10 cellular contexts compared by ENCODE assay signal in genomic region chr11:65522640-65523322, GRCh38. TPM values are rescaled to one million over a fixed set of nuclear protein-coding genes. Genes with fewer than 3 reads are reported as not detected.
A peak's percentile ranks its signal among the peaks of the same experiment; 100 is the strongest.
DNase-seq lines count a peak whose midpoint lies in the region; ATAC-seq, FAIRE-seq and TF ChIP-seq lines count a peak whose summit lies in the region.
"Had no signal": no experiment of that assay in that cellular context is flagged by ENCODE, and none has a peak within 500 bp of the region (broad histone marks: within the 10 kb centered on the region; RNA-seq: fewer than 3 reads in every experiment).

No MANE protein-coding gene starts in this region.

- H3K36me3 ChIP-seq in OCI-LY1 (ENCODE audit: insufficient read depth, low read length): peaks cover 6% of the 10 kb centered on the region; the same call in 1 of the 2 replicates
- H3K36me3 ChIP-seq in K562 (ENCODE audit: control insufficient read depth, insufficient read depth, low read length): peaks cover 17% of the 10 kb centered on the region; the same call in 2 of the 3 replicates
- no peaks in the 10 kb centered on the region for H3K36me3 ChIP-seq in ovary

- no peak for TF ChIP-seq POLR2A in K562 (conservative IDR thresholded peaks at IDR 0.05)
- no peak for TF ChIP-seq POLR2A in ovary (IDR thresholded peaks at IDR 0.05)

- H3K9me2 ChIP-seq in OCI-LY1 (ENCODE audit: low read depth, low read length): no peaks in the 10 kb centered on the region

- DNase-seq in ELF-1 (ENCODE audit: low read depth, low spot score): peak; percentile 82
- peak in 1 of 4 experiments; percentile 77 for DNase-seq in K562 (ENCODE audit: extremely low read depth in 1 of 4, low spot score in 3 of 4)
- DNase-seq in ovary: peak in 1 of 5 donors; percentile 35
- no peak for DNase-seq in iPS-NIHi11 (ENCODE audit: low spot score)
- DNase-seq in H4 (ENCODE audit: low spot score): no peak
- DNase-seq in NCI-H1417 treated with DMSO at 0.1 percent for 48 hours (lab: John Stamatoyannopoulos, UW): no peak
- no peak for DNase-seq in NCI-H2029 treated with DMSO at 0.1 percent for 48 hours (lab: John Stamatoyannopoulos, UW)

- BruUV-seq in K562 (replicated peaks; lab: Mats Ljungman, UMichigan): no TSS peak

- H3F3A ChIP-seq in OCI-LY1 (ENCODE audit: insufficient read depth, low read length): no peaks in the 10 kb centered on the region

- TF ChIP-seq EP300 in K562 (IDR thresholded peaks at IDR 0.05; ENCODE audit: low read length): no peak
- TF ChIP-seq EP300 in ovary (IDR thresholded peaks at IDR 0.05): no peak

- TF ChIP-seq CTCF in OCI-LY1 (IDR thresholded peaks at IDR 0.05; ENCODE audit: low read length) (no peak), K562 (IDR thresholded peaks at IDR 0.05 in 2 of 3, conservative IDR thresholded peaks at IDR 0.05 in 1 of 3; ENCODE audit: insufficient read depth in 2 of 3, low read depth in 1 of 3, low read length in 3 of 3) (no peak), ovary (IDR thresholded peaks at IDR 0.05) (no peak)

- H3K4me3 ChIP-seq in OCI-LY1 (ENCODE audit: low read depth, low read length, poor library complexity, severe bottlenecking): no peak overlapping the region
- H3K4me3 ChIP-seq in K562: no peak overlapping the region; the same call in 1 of the 2 replicates
- H3K4me3 ChIP-seq in ovary: no peak overlapping the region

- intact Hi-C loops in K562 (cut with micrococcal nuclease) (no loop called here), ovary (cut with DNase I) (no loop called here)

- WGBS in K562 (ENCODE audit: insufficient coverage, low coverage, missing lambda C conversion rate): 12% methylated on average over 12 of the region's 12 CpGs
- 25 to 33% (median 27%) methylated on average over 12 of the region's 12 CpGs for WGBS in ovary, 3 donors

- H3K4me1 ChIP-seq in OCI-LY1 (ENCODE audit: insufficient read depth, low read length, severe bottlenecking) (peaks cover 28% of the 10 kb centered on the region), K562 (replicated peaks in 1 of 2; ENCODE audit: control insufficient read depth in 2 of 2, insufficient read depth in 2 of 2, low read length in 2 of 2) (peaks cover 38 to 40% of the 10 kb centered on the region in 2 experiments), ovary (ENCODE audit: insufficient read depth) (peaks cover 12% of the 10 kb centered on the region)

- POLR2A ChIA-PET in K562 (lab: Yijun Ruan, JAX): no interaction called here

- H3K79me2 ChIP-seq in OCI-LY1 (ENCODE audit: insufficient read depth, low read length): no peaks in the 10 kb centered on the region
- H3K79me2 ChIP-seq in K562 (ENCODE audit: control insufficient read depth, insufficient read depth, low read length): peaks cover 26% of the 10 kb centered on the region

- H2AFZ ChIP-seq in OCI-LY1 (ENCODE audit: low read length) (no peak overlapping the region), K562 (ENCODE audit: low read depth, low read length) (peak overlapping the region; percentile 78)

- peak; percentile 23 for ATAC-seq in K562

- H4K20me1 ChIP-seq in OCI-LY1 (ENCODE audit: insufficient read depth, low read length): no peaks in the 10 kb centered on the region
- no peaks in the 10 kb centered on the region for H4K20me1 ChIP-seq in K562 (replicated peaks; ENCODE audit: control insufficient read depth, insufficient read depth, low read length)

- no peak overlapping the region for H3K27ac ChIP-seq in OCI-LY1 (ENCODE audit: low read depth, low read length, poor library complexity, severe bottlenecking)
- H3K27ac ChIP-seq in K562 (ENCODE audit: extremely low read depth, low read depth, low read length): peak overlapping the region; percentile 50
- peak overlapping the region; percentile 49 to 50 for H3K27ac ChIP-seq in ovary
- H3K27ac ChIP-seq: KMS-11 had no signal

- in situ Hi-C loops in K562 (cut with MboI): no loop called here

- no peak for TF ChIP-seq RAD21 in K562 (CRISPR knock-in tag; conservative IDR thresholded peaks at IDR 0.05 in 1 of 2, IDR thresholded peaks at IDR 0.05 in 1 of 2)

- FAIRE-seq in K562 (lab: Jason Lieb, UNC): no peak
- FAIRE-seq: colon had no signal

- H3K27me3 ChIP-seq in OCI-LY1 (ENCODE audit: insufficient read depth, low read length) (0 out of 2 replicates have a peak, but pooled peaks cover 6% of the 10 kb centered on the region), K562 (ENCODE audit: control insufficient read depth in 2 of 2, insufficient read depth in 2 of 2, low read length in 2 of 2) (no peaks in the 10 kb centered on the region), ovary (no peaks in the 10 kb centered on the region)

- H3K9me3 ChIP-seq in OCI-LY1 (ENCODE audit: low read length): no peaks in the 10 kb centered on the region
- H3K9me3 ChIP-seq in K562 (replicated peaks; ENCODE audit: control insufficient read depth, insufficient read depth, low read depth, low read length): no peaks in the 10 kb centered on the region
- H3K9me3 ChIP-seq in ovary: no peaks in the 10 kb centered on the region

- peaks cover 4% of the 10 kb centered on the region for H3K9me1 ChIP-seq in K562 (ENCODE audit: control insufficient read depth, insufficient read depth, low read length)

- H3K9ac ChIP-seq in OCI-LY1 (ENCODE audit: low read length) (no peak overlapping the region), K562 (ENCODE audit: insufficient read depth in 1 of 2, low read depth in 2 of 2, low read length in 2 of 2) (peak overlapping the region; percentile 19 to 38; a peak in 3 of 4 replicates)
- H3K9ac ChIP-seq: KMS-11 had no signal

- CTCF ChIA-PET in K562 (lab: Yijun Ruan, JAX; ENCODE audit: low intra/inter-chr PET ratio): no interaction called here

- H3K4me2 ChIP-seq in OCI-LY1 (ENCODE audit: low read length) (peak overlapping the region; percentile 5; the same call in 1 of the 2 replicates), K562 (ENCODE audit: insufficient read depth, low read length) (peak overlapping the region; percentile 75)
- H3K4me2 ChIP-seq: KMS-11 had no signal

RNA-seq across cellular contexts. Expression of gene SCYL1, which starts 2.1 kb away (rescaled TPM):
- total RNA-seq in K562 (2011; cell fraction: chromatin; rRNA removed; ENCODE audit: low replicate concordance): 59.7 and 207 TPM in 2 replicates
- total RNA-seq in K562 (2011; cell fraction: nucleolus; rRNA removed): 125 and 130 TPM in 2 replicates
- total RNA-seq in K562 (2011; cell fraction: nucleoplasm; rRNA removed): 91.0 and 98.2 TPM in 2 replicates
- total RNA-seq in K562 (2014; rRNA removed): 145 and 156 TPM in 2 replicates
- 14.2 and 20.2 TPM in 2 replicates for total RNA-seq in K562 (2014; rRNA removed; fragmentation: Illumina TruSeq; extraction: Trizol)
- 57.6 and 59.0 TPM in 2 replicates for total RNA-seq in K562 (2015; rRNA removed; fragmentation: Illumina TruSeq; extraction: Trizol)
- 113 and 115 TPM in 2 replicates for total RNA-seq in K562 (2021)
- polyA plus RNA-seq in K562 (2011; rRNA removed): 55.0 and 79.2 TPM in 2 replicates
- polyA plus RNA-seq in K562 (2011; cell fraction: cytosol; rRNA removed): 121 and 188 TPM in 2 replicates
- polyA plus RNA-seq in K562 (2011; cell fraction: nucleus; rRNA removed): 124 and 172 TPM in 2 replicates
- 54.7 and 95.3 TPM in 2 replicates for polyA plus RNA-seq in K562 (2012)
- 76.1 and 81.3 TPM in 2 replicates for polyA plus RNA-seq in K562 (2014; fragmentation: Illumina TruSeq; extraction: Trizol)
- polyA plus RNA-seq in K562 (2014; fragmentation: Nextera tagmentation; extraction: Ambion mirVana): 1 to 10 TPM; 1.9 to 4.7 TPM
- polyA plus RNA-seq in K562 (2014; rRNA removed): 96.0 and 104 TPM in 2 replicates
- polyA minus RNA-seq in K562 (2011; rRNA and poly(A)+ RNA removed): 27.0 and 42.0 TPM in 2 replicates
- 62.5 and 74.3 TPM in 2 replicates for polyA minus RNA-seq in K562 (2011; cell fraction: cytosol; rRNA and poly(A)+ RNA removed)
- 31.2 and 38.2 TPM in 2 replicates for polyA minus RNA-seq in K562 (2011; cell fraction: nucleus; rRNA and poly(A)+ RNA removed)
- 100 to 1,000 TPM in 1 of 7 donors, 10 to 100 TPM in 6; 59.0 to 118 (median 96.2) TPM for total RNA-seq in ovary
- 10 to 100 TPM; 11.7 to 71.6 TPM for polyA plus RNA-seq in ovary
- total RNA-seq in H4 (2014; rRNA removed; shearing (Covaris generic)): 34.5 and 38.6 TPM in 2 replicates

RNA-seq across cellular contexts. Expression of gene MALAT1, which starts 23.9 kb away (rescaled TPM):
- total RNA-seq in K562 (2011; cell fraction: chromatin; rRNA removed; ENCODE audit: low replicate concordance): 25,088 and 54,166 TPM in 2 replicates
- total RNA-seq in K562 (2011; cell fraction: nucleolus; rRNA removed): 9,055 and 12,105 TPM in 2 replicates
- 29,585 and 58,308 TPM in 2 replicates for total RNA-seq in K562 (2011; cell fraction: nucleoplasm; rRNA removed)
- total RNA-seq in K562 (2014; rRNA removed) (1,943 and 2,212 TPM in 2 replicates), K562 (2014; rRNA removed; fragmentation: Illumina TruSeq; extraction: Trizol) (2,548 and 2,859 TPM in 2 replicates), K562 (2015; rRNA removed; fragmentation: Illumina TruSeq; extraction: Trizol) (2,437 and 2,551 TPM in 2 replicates), K562 (2021) (4,052 and 5,928 TPM in 2 replicates), ovary (over 10,000 TPM in 4 of 7 donors, 1,000 to 10,000 TPM in 3; 4,813 to 13,132 (median 10,519) TPM)
- polyA plus RNA-seq in K562 (2011; rRNA removed) (980 and 1,205 TPM in 2 replicates), K562 (2014; fragmentation: Illumina TruSeq; extraction: Trizol) (363 and 398 TPM in 2 replicates), K562 (2014; fragmentation: Nextera tagmentation; extraction: Ambion mirVana) (1,000 to 10,000 TPM; 1,606 to 8,715 TPM), K562 (2014; rRNA removed) (1,666 and 2,351 TPM in 2 replicates), ovary (100 to 1,000 TPM; 396 to 616 TPM)
- 93.6 and 371 TPM in 2 replicates for polyA plus RNA-seq in K562 (2011; cell fraction: cytosol; rRNA removed)
- polyA plus RNA-seq in K562 (2011; cell fraction: nucleus; rRNA removed): 5,475 and 8,513 TPM in 2 replicates
- 1,113 and 1,346 TPM in 2 replicates for polyA plus RNA-seq in K562 (2012)
- polyA minus RNA-seq in K562 (2011; rRNA and poly(A)+ RNA removed): 5,106 and 10,064 TPM in 2 replicates
- 2,869 and 5,041 TPM in 2 replicates for polyA minus RNA-seq in K562 (2011; cell fraction: cytosol; rRNA and poly(A)+ RNA removed)
- 20,177 and 33,147 TPM in 2 replicates for polyA minus RNA-seq in K562 (2011; cell fraction: nucleus; rRNA and poly(A)+ RNA removed)
- 168 and 177 TPM in 2 replicates for total RNA-seq in H4 (2014; rRNA removed; shearing (Covaris generic))

RNA-seq across cellular contexts. Expression of gene LTBP3, which starts 35.4 kb away (rescaled TPM):
- 78.9 and 182 TPM in 2 replicates for total RNA-seq in K562 (2011; cell fraction: chromatin; rRNA removed; ENCODE audit: low replicate concordance)
- total RNA-seq in K562 (2011; cell fraction: nucleolus; rRNA removed): 71.7 and 81.2 TPM in 2 replicates
- 77.2 and 120 TPM in 2 replicates for total RNA-seq in K562 (2011; cell fraction: nucleoplasm; rRNA removed)
- 15.0 and 19.3 TPM in 2 replicates for total RNA-seq in K562 (2014; rRNA removed)
- total RNA-seq in K562 (2014; rRNA removed; fragmentation: Illumina TruSeq; extraction: Trizol): 1.3 and 1.7 TPM in 2 replicates
- total RNA-seq in K562 (2015; rRNA removed; fragmentation: Illumina TruSeq; extraction: Trizol): 3.8 and 4.4 TPM in 2 replicates
- total RNA-seq in K562 (2021): 17.1 and 18.8 TPM in 2 replicates
- 7.4 and 17.0 TPM in 2 replicates for polyA plus RNA-seq in K562 (2011; rRNA removed)
- polyA plus RNA-seq in K562 (2011; cell fraction: cytosol; rRNA removed): 13.4 and 20.3 TPM in 2 replicates
- polyA plus RNA-seq in K562 (2011; cell fraction: nucleus; rRNA removed): 102 and 163 TPM in 2 replicates
- 19.2 and 25.7 TPM in 2 replicates for polyA plus RNA-seq in K562 (2012)
- polyA plus RNA-seq in K562 (2014; fragmentation: Illumina TruSeq; extraction: Trizol): 4.8 and 6.9 TPM in 2 replicates
- under 1 TPM; 0.06 to 0.14 TPM for polyA plus RNA-seq in K562 (2014; fragmentation: Nextera tagmentation; extraction: Ambion mirVana)
- 14.6 and 20.5 TPM in 2 replicates for polyA plus RNA-seq in K562 (2014; rRNA removed)
- 6.4 and 7.8 TPM in 2 replicates for polyA minus RNA-seq in K562 (2011; rRNA and poly(A)+ RNA removed)
- polyA minus RNA-seq in K562 (2011; cell fraction: cytosol; rRNA and poly(A)+ RNA removed): 7.6 and 12.6 TPM in 2 replicates
- 18.2 and 23.1 TPM in 2 replicates for polyA minus RNA-seq in K562 (2011; cell fraction: nucleus; rRNA and poly(A)+ RNA removed)
- 100 to 1,000 TPM; 143 to 292 (median 198) TPM for total RNA-seq in ovary
- polyA plus RNA-seq in ovary: 100 to 1,000 TPM in 1 of 2 donors, 10 to 100 TPM in 1; 35.9 to 130 TPM
- total RNA-seq in H4 (2014; rRNA removed; shearing (Covaris generic)): 4.2 and 6.3 TPM in 2 replicates

RNA-seq across cellular contexts. Expression of gene ZNRD2, which starts 47.5 kb away (rescaled TPM):
- total RNA-seq in K562 (2011; cell fraction: chromatin; rRNA removed; ENCODE audit: low replicate concordance): 16.9 and 90.0 TPM in 2 replicates
- 98.3 and 115 TPM in 2 replicates for total RNA-seq in K562 (2011; cell fraction: nucleolus; rRNA removed)
- total RNA-seq in K562 (2011; cell fraction: nucleoplasm; rRNA removed): 36.5 and 47.7 TPM in 2 replicates
- 129 and 153 TPM in 2 replicates for total RNA-seq in K562 (2014; rRNA removed)
- 8.5 and 13.4 TPM in 2 replicates for total RNA-seq in K562 (2014; rRNA removed; fragmentation: Illumina TruSeq; extraction: Trizol)
- 60.4 and 61.8 TPM in 2 replicates for total RNA-seq in K562 (2015; rRNA removed; fragmentation: Illumina TruSeq; extraction: Trizol)
- 106 and 114 TPM in 2 replicates for total RNA-seq in K562 (2021)
- polyA plus RNA-seq in K562 (2011; rRNA removed): 40.4 and 51.9 TPM in 2 replicates
- polyA plus RNA-seq in K562 (2011; cell fraction: cytosol; rRNA removed): 70.6 and 201 TPM in 2 replicates
- 69.6 and 90.0 TPM in 2 replicates for polyA plus RNA-seq in K562 (2011; cell fraction: nucleus; rRNA removed)
- 75.0 and 123 TPM in 2 replicates for polyA plus RNA-seq in K562 (2012)
- 16.6 and 77.3 TPM in 2 replicates for polyA plus RNA-seq in K562 (2014; fragmentation: Illumina TruSeq; extraction: Trizol)
- polyA plus RNA-seq in K562 (2014; fragmentation: Nextera tagmentation; extraction: Ambion mirVana): 10 to 100 TPM; 35.6 to 66.3 TPM
- 123 and 130 TPM in 2 replicates for polyA plus RNA-seq in K562 (2014; rRNA removed)
- 7.4 TPM in 2 replicates for polyA minus RNA-seq in K562 (2011; rRNA and poly(A)+ RNA removed)
- 22.4 and 23.0 TPM in 2 replicates for polyA minus RNA-seq in K562 (2011; cell fraction: cytosol; rRNA and poly(A)+ RNA removed)
- polyA minus RNA-seq in K562 (2011; cell fraction: nucleus; rRNA and poly(A)+ RNA removed): 61.0 and 62.0 TPM in 2 replicates
- total RNA-seq in ovary: 10 to 100 TPM; 26.6 to 59.5 (median 39.2) TPM
- 10 to 100 TPM in 1 of 2 donors, 1 to 10 TPM in 1; 2.3 to 61.8 TPM for polyA plus RNA-seq in ovary
- 73.8 and 80.1 TPM in 2 replicates for total RNA-seq in H4 (2014; rRNA removed; shearing (Covaris generic))

RNA-seq across cellular contexts. Expression of gene FAM89B, which starts 49.6 kb away (rescaled TPM):
- total RNA-seq in K562 (2011; cell fraction: chromatin; rRNA removed; ENCODE audit: low replicate concordance): 6.1 and 32.6 TPM in 2 replicates
- 30.5 and 31.9 TPM in 2 replicates for total RNA-seq in K562 (2011; cell fraction: nucleolus; rRNA removed)
- 14.4 and 16.7 TPM in 2 replicates for total RNA-seq in K562 (2011; cell fraction: nucleoplasm; rRNA removed)
- total RNA-seq in K562 (2014; rRNA removed) (26.1 and 36.0 TPM in 2 replicates), K562 (2014; rRNA removed; fragmentation: Illumina TruSeq; extraction: Trizol) (3.2 and 4.2 TPM in 2 replicates), K562 (2015; rRNA removed; fragmentation: Illumina TruSeq; extraction: Trizol) (12.3 and 12.6 TPM in 2 replicates), K562 (2021) (24.2 and 26.9 TPM in 2 replicates), ovary (10 to 100 TPM; 41.0 to 74.0 (median 53.3) TPM)
- polyA plus RNA-seq in K562 (2011; rRNA removed) (9.7 and 12.3 TPM in 2 replicates), K562 (2014; fragmentation: Illumina TruSeq; extraction: Trizol) (11.9 and 21.9 TPM in 2 replicates), K562 (2014; fragmentation: Nextera tagmentation; extraction: Ambion mirVana) (under 1 TPM; 0.32 to 0.83 TPM), K562 (2014; rRNA removed) (27.6 and 33.4 TPM in 2 replicates), ovary (10 to 100 TPM in 1 of 2 donors, 1 to 10 TPM in 1; 1.9 to 47.8 TPM)
- polyA plus RNA-seq in K562 (2011; cell fraction: cytosol; rRNA removed): 21.6 and 65.1 TPM in 2 replicates
- 29.6 and 55.3 TPM in 2 replicates for polyA plus RNA-seq in K562 (2011; cell fraction: nucleus; rRNA removed)
- polyA plus RNA-seq in K562 (2012): 17.8 and 26.2 TPM in 2 replicates
- polyA minus RNA-seq in K562 (2011; rRNA and poly(A)+ RNA removed): 2.2 and 3.2 TPM in 2 replicates
- polyA minus RNA-seq in K562 (2011; cell fraction: cytosol; rRNA and poly(A)+ RNA removed): 7.2 and 7.9 TPM in 2 replicates
- 22.2 and 25.9 TPM in 2 replicates for polyA minus RNA-seq in K562 (2011; cell fraction: nucleus; rRNA and poly(A)+ RNA removed)
- total RNA-seq in H4 (2014; rRNA removed; shearing (Covaris generic)): 27.5 and 43.1 TPM in 2 replicates

Comparison
In these comparisons a context has a peak if more than half of its experiments do, and no peak if none do; other contexts are left out.
1. RNA of gene MALAT1, which starts 23.9 kb away (total RNA-seq): 4,813 to 13,132 TPM in ovary and 1,943 to 58,308 TPM in K562; 168 to 177 TPM in H4; every median in the first group is over 10 times any median in the second.